1 cellular context compared by ENCODE assay signal in genomic region chr1:175072131-175072941, GRCh38.
TF ChIP-seq lines count a peak whose summit lies in the region.

No MANE protein-coding gene starts in this region.

TF ChIP-seq in neural cell, 6 proteins besides CTCF, POLR2A, EP300 and RAD21 (continued from another document):
- TF ChIP-seq, protein P1, sequence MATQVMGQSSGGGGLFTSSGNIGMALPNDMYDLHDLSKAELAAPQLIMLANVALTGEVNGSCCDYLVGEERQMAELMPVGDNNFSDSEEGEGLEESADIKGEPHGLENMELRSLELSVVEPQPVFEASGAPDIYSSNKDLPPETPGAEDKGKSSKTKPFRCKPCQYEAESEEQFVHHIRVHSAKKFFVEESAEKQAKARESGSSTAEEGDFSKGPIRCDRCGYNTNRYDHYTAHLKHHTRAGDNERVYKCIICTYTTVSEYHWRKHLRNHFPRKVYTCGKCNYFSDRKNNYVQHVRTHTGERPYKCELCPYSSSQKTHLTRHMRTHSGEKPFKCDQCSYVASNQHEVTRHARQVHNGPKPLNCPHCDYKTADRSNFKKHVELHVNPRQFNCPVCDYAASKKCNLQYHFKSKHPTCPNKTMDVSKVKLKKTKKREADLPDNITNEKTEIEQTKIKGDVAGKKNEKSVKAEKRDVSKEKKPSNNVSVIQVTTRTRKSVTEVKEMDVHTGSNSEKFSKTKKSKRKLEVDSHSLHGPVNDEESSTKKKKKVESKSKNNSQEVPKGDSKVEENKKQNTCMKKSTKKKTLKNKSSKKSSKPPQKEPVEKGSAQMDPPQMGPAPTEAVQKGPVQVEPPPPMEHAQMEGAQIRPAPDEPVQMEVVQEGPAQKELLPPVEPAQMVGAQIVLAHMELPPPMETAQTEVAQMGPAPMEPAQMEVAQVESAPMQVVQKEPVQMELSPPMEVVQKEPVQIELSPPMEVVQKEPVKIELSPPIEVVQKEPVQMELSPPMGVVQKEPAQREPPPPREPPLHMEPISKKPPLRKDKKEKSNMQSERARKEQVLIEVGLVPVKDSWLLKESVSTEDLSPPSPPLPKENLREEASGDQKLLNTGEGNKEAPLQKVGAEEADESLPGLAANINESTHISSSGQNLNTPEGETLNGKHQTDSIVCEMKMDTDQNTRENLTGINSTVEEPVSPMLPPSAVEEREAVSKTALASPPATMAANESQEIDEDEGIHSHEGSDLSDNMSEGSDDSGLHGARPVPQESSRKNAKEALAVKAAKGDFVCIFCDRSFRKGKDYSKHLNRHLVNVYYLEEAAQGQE (IDR thresholded peaks at IDR 0.05; ENCODE audit: borderline replicate concordance): peak; percentile 63
- no peak for TF ChIP-seq EZH2 (IDR thresholded peaks at IDR 0.05; ENCODE audit: borderline replicate concordance, insufficient read depth, low read length, poor library complexity, severe bottlenecking)
- TF ChIP-seq SMC3 (conservative IDR thresholded peaks at IDR 0.05; ENCODE audit: poor library complexity): no peak
- TF ChIP-seq TAF1 (IDR thresholded peaks at IDR 0.05; ENCODE audit: low read depth): no peak
- peak; percentile 33 for TF ChIP-seq POLR2AphosphoS5 (IDR thresholded peaks at IDR 0.05)
TF ChIP-seq in neural cell: peak in this region for 2.
